Comparison of ENCODE assay signal across 9 cellular contexts in genomic region chr4:168710353-168710946, GRCh38.
DNase-seq lines count a peak whose midpoint lies in the region; FAIRE-seq and TF ChIP-seq lines count a peak whose summit lies in the region.
"Had no signal": no experiment of that assay in that cellular context is flagged by ENCODE, and none has a peak within 500 bp of the region (broad histone marks: within the 10 kb centered on the region; RNA-seq: fewer than 3 reads in every experiment).

No MANE protein-coding gene starts in this region.

- no peak overlapping the region for H3K27ac Mint-ChIP-seq in activated naive CD8-positive, alpha-beta T cell treated with anti-CD3 and anti-CD28 coated beads for 36 hours

- POLR2A ChIA-PET in GM10248 (lab: Yijun Ruan, JAX) = no interaction called here

- H3K4me1 Mint-ChIP-seq in activated naive CD8-positive, alpha-beta T cell treated with anti-CD3 and anti-CD28 coated beads for 36 hours = peaks cover 10% of the 10 kb centered on the region

- DNase-seq in GM10248 (ENCODE audit: extremely low spot score) (no peak), NCI-H69 (lab: John Stamatoyannopoulos, UW) (peak; percentile 53), dorsolateral prefrontal cortex (peak in 1 of 10 donors; percentile 44), midbrain (lab: John Stamatoyannopoulos, UW) (peak; percentile 25), islet precursor cell (no peak), T-helper 9 cell (no peak), urothelium cell line (ENCODE audit: low spot score) (no peak)
- no peak for DNase-seq in activated naive CD8-positive, alpha-beta T cell treated with anti-CD3 and anti-CD28 coated beads for 36 hours
- DNase-seq: naive B cell had no signal

- TF ChIP-seq CTCF in GM10248 (IDR thresholded peaks at IDR 0.05; ENCODE audit: control extremely low read depth, extremely low read depth, low read depth, missing control alignments) (peak; percentile 30), dorsolateral prefrontal cortex (IDR thresholded peaks at IDR 0.05 in 54 of 56, conservative IDR thresholded peaks at IDR 0.05 in 2 of 56; ENCODE audit: low read depth in 1 of 56, partially characterized antibody in 56 of 56) (peak in 54 of 56 donors; percentile 18 to 75 (median 52))

- H3K4me3 ChIP-seq in dorsolateral prefrontal cortex = no peak overlapping the region

- no peak overlapping the region for H3K27ac ChIP-seq in dorsolateral prefrontal cortex

- no peaks in the 10 kb centered on the region for H3K9me3 Mint-ChIP-seq in activated naive CD8-positive, alpha-beta T cell treated with anti-CD3 and anti-CD28 coated beads for 36 hours
- H3K9me3 Mint-ChIP-seq: naive B cell had no signal

- FAIRE-seq in urothelium cell line (lab: Jason Lieb, UNC) = no peak

- no peak overlapping the region for H3K4me3 Mint-ChIP-seq in activated naive CD8-positive, alpha-beta T cell treated with anti-CD3 and anti-CD28 coated beads for 36 hours

- H3K27me3 ChIP-seq in dorsolateral prefrontal cortex = no peaks in the 10 kb centered on the region

- intact Hi-C loops in dorsolateral prefrontal cortex (cut with DNase I) = loop anchor here in 1 of 2 donors (5.0 kb wide), 1 partner anchor 212 kb away; no protein-coding TSS in a partner anchor

- CTCF ChIA-PET in GM10248 (lab: Yijun Ruan, JAX) = interaction anchor here (0.7 to 1.9 kb wide), 6 partner anchors 9 to 213 kb away, joined by 3 to 5 read pairs (median 3); no protein-coding TSS in a partner anchor

- H3K27me3 Mint-ChIP-seq in activated naive CD8-positive, alpha-beta T cell treated with anti-CD3 and anti-CD28 coated beads for 36 hours = no peaks in the 10 kb centered on the region
- H3K27me3 Mint-ChIP-seq: naive B cell had no signal

- no peaks in the 10 kb centered on the region for H3K36me3 Mint-ChIP-seq in activated naive CD8-positive, alpha-beta T cell treated with anti-CD3 and anti-CD28 coated beads for 36 hours
- H3K36me3 Mint-ChIP-seq: naive B cell had no signal

Comparison
In these comparisons a context has a peak if more than half of its experiments do, and no peak if none do; other contexts are left out.
1. DNase-seq: peak in NCI-H69 (single experiment) and midbrain (single experiment); none in GM10248 (single experiment), islet precursor cell (single experiment), T-helper 9 cell (single experiment), activated naive CD8-positive, alpha-beta T cell treated with anti-CD3 and anti-CD28 coated beads for 36 hours (single experiment) and urothelium cell line (single experiment).